ENCODE assay signal across 9 cellular contexts in the genomic region with DNA sequence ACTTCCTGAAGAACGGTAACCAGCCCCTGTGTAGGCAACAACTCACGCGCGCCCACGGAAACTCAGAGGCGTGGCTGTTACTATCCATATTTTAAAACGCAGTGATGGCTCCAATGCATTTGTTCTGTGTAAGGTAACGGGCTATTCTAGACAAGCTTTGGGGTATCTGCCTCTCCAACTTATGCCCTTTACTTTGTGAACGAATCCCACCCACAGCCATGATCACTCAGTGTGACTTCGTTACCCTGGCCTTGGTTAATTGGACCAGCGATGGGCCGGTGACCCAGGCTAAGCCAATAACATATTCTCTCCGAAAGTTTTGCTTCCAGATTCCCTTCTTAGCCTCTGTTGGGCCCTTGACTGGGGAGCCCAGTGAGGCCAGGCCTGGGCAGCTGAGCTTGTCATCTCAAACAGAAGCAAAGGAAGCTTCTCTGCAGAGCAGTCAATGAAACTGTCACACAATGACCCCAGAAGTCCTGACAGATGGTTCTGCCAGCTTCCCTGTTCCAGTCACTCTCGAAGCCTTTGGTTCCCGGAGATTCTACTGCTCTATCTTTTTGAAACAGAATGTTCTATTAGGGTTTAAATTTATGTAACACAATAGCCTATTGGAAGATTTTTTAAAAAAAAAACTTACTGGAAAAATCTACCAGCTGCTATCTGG. TPM values are rescaled to one million over a fixed set of nuclear protein-coding genes. Genes with fewer than 3 reads are reported as not detected.
A peak's percentile ranks its signal among the peaks of the same experiment; 100 is the strongest.
DNase-seq lines count a peak whose midpoint lies in the region; ATAC-seq, FAIRE-seq and TF ChIP-seq lines count a peak whose summit lies in the region.
"Had no signal": no experiment of that assay in that cellular context is flagged by ENCODE, and none has a peak within 500 bp of the region (broad histone marks: within the 10 kb centered on the region; RNA-seq: fewer than 3 reads in every experiment).

No MANE protein-coding gene starts in this region.

- WGBS in transverse colon (ENCODE audit: low coverage in 1 of 2), 2 donors, result 60 to 71% methylated on average over 2 to 15 of the region's 15 CpGs

- in situ Hi-C loops in transverse colon (cut with MboI; ENCODE audit: low pct_ligation_motif_present in 1 of 4, low pct_unique_long_range_greater_than_20kb in 1 of 4, low sequenced_read_pairs in 3 of 4), result no loop called here

- no peaks in the 10 kb centered on the region for H3K79me2 ChIP-seq in PC-3 (ENCODE audit: low read length)
- no peaks in the 10 kb centered on the region for H3K79me2 ChIP-seq in endothelial cell of umbilical vein (ENCODE audit: control insufficient read depth, insufficient read depth, low read length)

- H3K4me1 ChIP-seq in PC-3 (ENCODE audit: insufficient read depth, low read length), result peaks cover 51% of the 10 kb centered on the region
- peaks cover 9% of the 10 kb centered on the region for H3K4me1 ChIP-seq in endothelial cell of umbilical vein (ENCODE audit: control insufficient read depth, extremely low read depth, insufficient read depth, low read length)
- H3K4me1 ChIP-seq in transverse colon, result peaks cover 24 to 65% (median 47%) of the 10 kb centered on the region in 4 donors

- TF ChIP-seq CTCF in PC-3 (conservative IDR thresholded peaks at IDR 0.05; ENCODE audit: low read depth, low read length), result no peak
- no peak for TF ChIP-seq CTCF in endothelial cell of umbilical vein (IDR thresholded peaks at IDR 0.05; ENCODE audit: extremely low read depth in 1 of 2, insufficient read depth in 1 of 2, low read depth in 1 of 2, low read length in 2 of 2)
- TF ChIP-seq CTCF in transverse colon (IDR thresholded peaks at IDR 0.05), result no peak

- peak overlapping the region; percentile 94 for H3K27ac ChIP-seq in PC-3 (ENCODE audit: low read length)
- peak overlapping the region; percentile 68 for H3K27ac ChIP-seq in endothelial cell of umbilical vein (ENCODE audit: insufficient read depth, low read depth, low read length)
- H3K27ac ChIP-seq in transverse colon, result peak overlapping the region; percentile 86 to 87 (median 87)

- TF ChIP-seq POLR2A in endothelial cell of umbilical vein (IDR thresholded peaks at IDR 0.05; ENCODE audit: low read depth, low read length), result no peak
- TF ChIP-seq POLR2A in transverse colon (IDR thresholded peaks at IDR 0.05), result no peak

- FAIRE-seq in endothelial cell of umbilical vein (lab: Jason Lieb, UNC), result no peak

- H3K4me3 ChIP-seq in PC-3 (ENCODE audit: low read length) (no peak overlapping the region), endothelial cell of umbilical vein (replicated peaks in 1 of 3; ENCODE audit: insufficient read depth in 1 of 3, low read depth in 1 of 3, low read length in 3 of 3) (no peak overlapping the region), transverse colon (no peak overlapping the region)

- H3K4me2 ChIP-seq in PC-3 (ENCODE audit: low read length) (peak overlapping the region; percentile 87), endothelial cell of umbilical vein (ENCODE audit: insufficient read depth, low read length) (no peak overlapping the region)

- DNase-seq in PC-3, result no peak
- DNase-seq in endothelial cell of umbilical vein (ENCODE audit: low read depth, low spot score), result no peak
- peak; percentile 47 for DNase-seq in myocyte (ENCODE audit: low read depth)
- no peak for DNase-seq in transverse colon
- no peak for DNase-seq in epidermal melanocyte (ENCODE audit: insufficient read length, low spot score)
- DNase-seq in stimulated activated CD4-positive, alpha-beta T cell treated with anti-CD3 and anti-CD28 coated beads, Interleukin-4, amount 100 ng/mL, for 4 hours, result no peak
- DNase-seq in OCI-M2 (lab: John Stamatoyannopoulos, UW; ENCODE audit: unreplicated experiment), result no peak
- DNase-seq: stimulated activated CD8-positive, alpha-beta memory T cell treated with anti-CD3 and anti-CD28 coated beads, Interleukin-4, amount 100 ng/mL, for 48 hours had no signal

- intact Hi-C loops in PC-3 (cut with micrococcal nuclease), result no loop called here
- intact Hi-C loops in endothelial cell of umbilical vein (cut with micrococcal nuclease), result loop anchor here (2.0 kb wide), 1 partner anchor 32 kb away; no protein-coding TSS in a partner anchor
- intact Hi-C loops in transverse colon (cut with DNase I; ENCODE audit: low total_unique reads), result no loop called here

- TSS peak; percentile 39 for BruUV-seq in PC-3 (replicated peaks; lab: Mats Ljungman, UMichigan)
- BruUV-seq in endothelial cell of umbilical vein (replicated peaks; lab: Mats Ljungman, UMichigan), result no TSS peak

- dilution Hi-C loops in endothelial cell of umbilical vein (cut with MboI; ENCODE audit: extremely low pct_ligation_motif_present, low sequenced_read_pairs), result no loop called here

- H3K9ac ChIP-seq in PC-3 (ENCODE audit: low read length) (no peak overlapping the region), endothelial cell of umbilical vein (replicated peaks; ENCODE audit: extremely low read depth, insufficient read depth, low read length) (peak overlapping the region; percentile 66)

- peak overlapping the region; percentile 72; the same call in 1 of the 2 replicates for H2AFZ ChIP-seq in PC-3 (ENCODE audit: low read length)
- peak overlapping the region; percentile 84 for H2AFZ ChIP-seq in endothelial cell of umbilical vein (ENCODE audit: low read depth, low read length)

- H3K9me2 ChIP-seq in PC-3 (replicated peaks; ENCODE audit: low read length), result no peaks in the 10 kb centered on the region

- H3F3A ChIP-seq in PC-3 (ENCODE audit: low read length, unreplicated experiment), result no peaks in the 10 kb centered on the region

- POLR2A ChIA-PET in PC-3 (lab: Charles Lee; ENCODE audit: unreplicated experiment) (interaction anchor here (1.0 to 1.5 kb wide), 4 partner anchors 10 to 35 kb away, joined by 3 to 43 read pairs (median 10); a partner anchor contains a TSS), endothelial cell of umbilical vein (lab: Charles Lee) (interaction anchor here (1.8 kb wide), 1 partner anchor 30 kb away, joined by 10 read pairs; a partner anchor contains a TSS)

- ATAC-seq in PC-3, result no peak
- no peak for ATAC-seq in activated CD4-positive, CD25-positive, alpha-beta regulatory T cell treated with anti-CD3 and anti-CD28 coated beads, Interleukin-2, amount 50 U/mL, for 24 hours

- CTCF ChIA-PET in PC-3 (lab: Charles Lee), result interaction anchor here (0.6 to 1.4 kb wide), 4 partner anchors 30 to 72 kb away, joined by 3 to 19 read pairs (median 4); a partner anchor contains a TSS
- CTCF ChIA-PET in endothelial cell of umbilical vein (lab: Charles Lee), result interaction anchor here (0.9 to 3.6 kb wide), 11 partner anchors 7 to 242 kb away, joined by 3 to 26 read pairs (median 5); a partner anchor contains a TSS

- H3K36me3 ChIP-seq in PC-3 (ENCODE audit: low read depth, low read length) (no peaks in the 10 kb centered on the region), endothelial cell of umbilical vein (ENCODE audit: control insufficient read depth in 2 of 2, extremely low read depth in 1 of 2, insufficient read depth in 2 of 2, low read length in 2 of 2) (no peaks in the 10 kb centered on the region), transverse colon (no peaks in the 10 kb centered on the region)

- no peaks in the 10 kb centered on the region for H4K20me1 ChIP-seq in PC-3 (ENCODE audit: low read length)
- no peaks in the 10 kb centered on the region for H4K20me1 ChIP-seq in endothelial cell of umbilical vein (replicated peaks; ENCODE audit: control insufficient read depth, extremely low read depth, insufficient read depth, low read length)

- no peaks in the 10 kb centered on the region for H3K9me3 ChIP-seq in PC-3 (ENCODE audit: low read length)
- no peaks in the 10 kb centered on the region for H3K9me3 ChIP-seq in endothelial cell of umbilical vein (replicated peaks; ENCODE audit: control insufficient read depth, insufficient read depth, low read length)
- no peaks in the 10 kb centered on the region for H3K9me3 ChIP-seq in transverse colon

- H3K9me1 ChIP-seq in endothelial cell of umbilical vein (replicated peaks; ENCODE audit: control insufficient read depth, extremely low read depth, insufficient read depth, low read length), result no peaks in the 10 kb centered on the region

- no peak for TF ChIP-seq EP300 in transverse colon (IDR thresholded peaks at IDR 0.05; ENCODE audit: low read depth)

- H3K27me3 ChIP-seq in PC-3 (ENCODE audit: low read length) (no peaks in the 10 kb centered on the region), endothelial cell of umbilical vein (ENCODE audit: control insufficient read depth in 2 of 2, insufficient read depth in 2 of 2, low read length in 2 of 2) (no peaks in the 10 kb centered on the region), transverse colon (no peaks in the 10 kb centered on the region)

TF ChIP-seq in endothelial cell of umbilical vein, 7 proteins besides CTCF, POLR2A, EP300 and RAD21:
- TF ChIP-seq, protein P1, sequence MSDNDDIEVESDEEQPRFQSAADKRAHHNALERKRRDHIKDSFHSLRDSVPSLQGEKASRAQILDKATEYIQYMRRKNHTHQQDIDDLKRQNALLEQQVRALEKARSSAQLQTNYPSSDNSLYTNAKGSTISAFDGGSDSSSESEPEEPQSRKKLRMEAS (IDR thresholded peaks at IDR 0.05; ENCODE audit: insufficient read depth, insufficient read length), result no peak
- TF ChIP-seq EZH2 (IDR thresholded peaks at IDR 0.05; ENCODE audit: borderline replicate concordance, low read depth, low read length, severe bottlenecking) (no peak), MYC (IDR thresholded peaks at IDR 0.05; ENCODE audit: low read depth, low read length) (no peak), POLR2AphosphoS5 (IDR thresholded peaks at IDR 0.05; ENCODE audit: insufficient read depth, low read depth, low read length) (no peak), JUN (IDR thresholded peaks at IDR 0.05; ENCODE audit: borderline replicate concordance, insufficient read depth, insufficient read length, low read depth) (no peak), FOS (IDR thresholded peaks at IDR 0.05; ENCODE audit: borderline replicate concordance, insufficient read depth, low read length) (no peak), GATA2 (IDR thresholded peaks at IDR 0.05; ENCODE audit: insufficient read depth, insufficient read length, low read depth, low read length) (no peak)

RNA-seq across cellular contexts. Expression of a gene that starts 30.7 kb away (rescaled TPM):
- 35.3 and 40.7 TPM in 2 replicates for total RNA-seq in PC-3 (2014; rRNA removed)
- total RNA-seq in endothelial cell of umbilical vein, result 54.3 and 56.5 TPM in 2 replicates
- 3.5 and 5.2 TPM in 2 replicates for polyA plus RNA-seq in endothelial cell of umbilical vein
- polyA plus RNA-seq in endothelial cell of umbilical vein (2011; cell fraction: cytosol; rRNA removed), result 6.9 and 7.1 TPM in 2 replicates
- polyA plus RNA-seq in endothelial cell of umbilical vein (2011; cell fraction: nucleus; rRNA removed), result 11.1 and 15.9 TPM in 2 replicates
- 29.6 and 37.7 TPM in 2 replicates for polyA plus RNA-seq in endothelial cell of umbilical vein (2012)
- 24.7 and 30.4 TPM in 2 replicates for polyA minus RNA-seq in endothelial cell of umbilical vein
- 33.8 TPM for polyA minus RNA-seq in endothelial cell of umbilical vein (2011; cell fraction: cytosol; rRNA and poly(A)+ RNA removed)
- polyA minus RNA-seq in endothelial cell of umbilical vein (2011; cell fraction: nucleus; rRNA and poly(A)+ RNA removed), result 42.6 and 72.6 TPM in 2 replicates
- total RNA-seq in myocyte, result 27.2 and 41.1 TPM in 2 replicates
- 6.8 TPM for polyA plus RNA-seq in myocyte (2012)
- 10 to 100 TPM; 53.9 to 93.0 (median 74.7) TPM for total RNA-seq in transverse colon
